14 cellular contexts compared by ENCODE assay signal in the genomic region with DNA sequence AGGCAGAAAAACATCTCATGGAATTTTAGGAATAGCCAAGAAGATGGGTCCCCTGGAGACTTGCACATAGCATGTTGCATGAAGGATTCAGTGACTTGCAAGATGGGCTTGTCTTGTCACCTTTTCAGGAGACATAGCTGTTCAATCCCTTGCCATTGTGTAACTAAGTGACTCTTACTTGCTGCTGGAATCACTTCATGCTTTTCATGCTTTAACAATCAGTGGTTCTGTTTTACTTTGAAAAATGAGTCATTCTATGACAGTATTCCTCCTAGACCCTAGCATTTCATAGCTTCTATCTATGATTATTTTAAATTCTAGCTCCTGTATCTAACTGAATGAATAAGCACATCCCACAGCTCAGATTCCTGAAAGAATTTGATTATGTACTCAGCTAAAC. TPM values are rescaled to one million over a fixed set of nuclear protein-coding genes. Genes with fewer than 3 reads are reported as not detected.
A peak's percentile ranks its signal among the peaks of the same experiment; 100 is the strongest.
DNase-seq lines count a peak whose midpoint lies in the region; FAIRE-seq and TF ChIP-seq lines count a peak whose summit lies in the region.
"Had no signal": no experiment of that assay in that cellular context is flagged by ENCODE, and none has a peak within 500 bp of the region (broad histone marks: within the 10 kb centered on the region; RNA-seq: fewer than 3 reads in every experiment).

No MANE protein-coding gene starts in this region.

- H3K36me3 ChIP-seq in ACC112 (ENCODE audit: insufficient read depth, low read length) (no peaks in the 10 kb centered on the region), tibial artery (no peaks in the 10 kb centered on the region)
- H3K36me3 ChIP-seq: thyroid gland had no signal

- H3K4me1 ChIP-seq in ACC112 (ENCODE audit: control insufficient read depth, insufficient read depth, low read length, unreplicated experiment) (peaks cover 44% of the 10 kb centered on the region), tibial artery (no peaks in the 10 kb centered on the region)
- H3K4me1 ChIP-seq: thyroid gland had no signal

- intact Hi-C loops in dorsolateral prefrontal cortex (cut with DNase I) (no loop called here), tibial artery (cut with DNase I; ENCODE audit: low total_unique reads) (no loop called here)

- DNase-seq in GM18507 (ENCODE audit: extremely low spot score, insufficient read length, low read depth) (no peak), RPMI7951 (ENCODE audit: low read depth) (peak; percentile 62), fibroblast of the aortic adventitia (ENCODE audit: low read depth) (peak; percentile 75), dorsolateral prefrontal cortex (no peak), tibial artery (no peak), KBM-7 (no peak), HuH-7.5 (ENCODE audit: low spot score) (no peak)
- DNase-seq: activated CD4-positive, alpha-beta T cell treated with anti-CD3 and anti-CD28 coated beads for 36 hours; activated naive CD4-positive, alpha-beta T cell; AML-193; NCI-H1048; right cardiac atrium; thyroid gland had no signal

- H2AFZ ChIP-seq in ACC112 (ENCODE audit: low read length, unreplicated experiment) = no peak overlapping the region

- TF ChIP-seq CTCF in fibroblast of the aortic adventitia (IDR thresholded peaks at IDR 0.05; ENCODE audit: insufficient read depth, low read length) (no peak), dorsolateral prefrontal cortex (IDR thresholded peaks at IDR 0.05 in 54 of 56, conservative IDR thresholded peaks at IDR 0.05 in 2 of 56; ENCODE audit: low read depth in 1 of 56, partially characterized antibody in 56 of 56) (no peak), tibial artery (IDR thresholded peaks at IDR 0.05) (no peak)

- FAIRE-seq in GM18507 (lab: Jason Lieb, UNC) = peak; percentile 31

- peak overlapping the region; percentile 78 for H3K4me3 ChIP-seq in ACC112 (ENCODE audit: low read depth, low read length)
- no peak overlapping the region for H3K4me3 ChIP-seq in fibroblast of the aortic adventitia (ENCODE audit: low read depth, low read length)
- no peak overlapping the region for H3K4me3 ChIP-seq in dorsolateral prefrontal cortex
- H3K4me3 ChIP-seq in tibial artery = no peak overlapping the region
- H3K4me3 ChIP-seq: thyroid gland had no signal

- H3K27me3 ChIP-seq in ACC112 (ENCODE audit: insufficient read depth, low read length) (no peaks in the 10 kb centered on the region), dorsolateral prefrontal cortex (no peaks in the 10 kb centered on the region), tibial artery (no peaks in the 10 kb centered on the region)
- H3K27me3 ChIP-seq: thyroid gland had no signal

- no peaks in the 10 kb centered on the region for H3K9me3 ChIP-seq in tibial artery
- H3K9me3 ChIP-seq: thyroid gland had no signal

- H3K79me2 ChIP-seq in ACC112 (ENCODE audit: control insufficient read depth, insufficient read depth, low read length, unreplicated experiment) = peaks cover 20% of the 10 kb centered on the region

- peak overlapping the region; percentile 99 for H3K27ac ChIP-seq in ACC112 (ENCODE audit: low read depth, low read length)
- no peak overlapping the region for H3K27ac ChIP-seq in dorsolateral prefrontal cortex
- no peak overlapping the region for H3K27ac ChIP-seq in tibial artery
- H3K27ac ChIP-seq: thyroid gland had no signal

- in situ Hi-C loops in KBM-7 (cut with MboI; ENCODE audit: low pct_unique_long_range_greater_than_20kb, low sequenced_read_pairs) = no loop called here

RNA-seq across cellular contexts. Expression of a gene that starts 2.8 kb away (rescaled TPM):
- 25.5 and 31.6 TPM in 2 replicates for total RNA-seq in RPMI7951 (2014; rRNA removed; shearing (Covaris generic))
- total RNA-seq in fibroblast of the aortic adventitia (ENCODE audit: low replicate concordance) (under 0.01 and 1.3 TPM in 2 replicates), dorsolateral prefrontal cortex (1 to 10 TPM in 81 of 120 experiments, under 1 TPM in 38, not detected in 1; 0.11 to 5.1 (median 1.3) TPM)
- total RNA-seq: activated CD4-positive, alpha-beta T cell treated with anti-CD3 and anti-CD28 coated beads for 36 hours had no signal

Comparison
In these comparisons a context has a peak if more than half of its experiments do, and no peak if none do; other contexts are left out.
1. DNase-seq: peak in RPMI7951 (single experiment) and fibroblast of the aortic adventitia (single experiment); none in GM18507 (single experiment), dorsolateral prefrontal cortex (0 of 10), tibial artery (0 of 2), KBM-7 (single experiment) and HuH-7.5 (single experiment).